Comparison of ENCODE assay signal across 8 cellular contexts in genomic region chr16:4694664-4695451, GRCh38. TPM values are rescaled to one million over a fixed set of nuclear protein-coding genes. Genes with fewer than 3 reads are reported as not detected.
A peak's percentile ranks its signal among the peaks of the same experiment; 100 is the strongest.
DNase-seq lines count a peak whose midpoint lies in the region; ATAC-seq lines count a peak whose summit lies in the region.

No MANE protein-coding gene starts in this region.

- H3K18ac ChIP-seq in mesendoderm (ENCODE audit: low read length): no peak overlapping the region

- H3K4ac ChIP-seq in mesendoderm (ENCODE audit: low read depth, low read length): no peak overlapping the region

- peaks cover 2% of the 10 kb centered on the region for H3K79me1 ChIP-seq in mesendoderm (ENCODE audit: low read length)

- no CpG with 5 or more reads among the region's 25 CpGs for WGBS in mesendoderm (ENCODE audit: extremely low coverage, insufficient coverage, low lambda C conversion rate)

- H3K9ac ChIP-seq in Karpas-422 (ENCODE audit: low read length) (peak overlapping the region; percentile 99), mesendoderm (ENCODE audit: low read length) (no peak overlapping the region)

- H3K4me1 ChIP-seq in ACC112 (ENCODE audit: control insufficient read depth, insufficient read depth, low read length, unreplicated experiment) (peaks cover 22% of the 10 kb centered on the region), Karpas-422 (ENCODE audit: low read length) (peaks cover 33% of the 10 kb centered on the region), mesendoderm (ENCODE audit: control insufficient read depth, low read depth, low read length) (no peaks in the 10 kb centered on the region)

- H3K27ac ChIP-seq in ACC112 (ENCODE audit: low read depth, low read length): no peak overlapping the region
- peak overlapping the region; percentile 70; the same call in 1 of the 2 replicates for H3K27ac ChIP-seq in Karpas-422 (ENCODE audit: low read length)
- peak overlapping the region; percentile 54 for H3K27ac ChIP-seq in cingulate gyrus (ENCODE audit: low read depth, low read length)
- H3K27ac ChIP-seq in mesendoderm (ENCODE audit: low read depth, low read length): no peak overlapping the region

- H4K20me1 ChIP-seq in Karpas-422 (ENCODE audit: insufficient read depth, low read depth, low read length): peaks cover 9% of the 10 kb centered on the region

- no peaks in the 10 kb centered on the region for H3K9me2 ChIP-seq in Karpas-422 (replicated peaks; ENCODE audit: insufficient read depth, low read length)

- H3K79me2 ChIP-seq in ACC112 (ENCODE audit: control insufficient read depth, insufficient read depth, low read length, unreplicated experiment) (no peaks in the 10 kb centered on the region), Karpas-422 (ENCODE audit: low read length) (peaks cover 19% of the 10 kb centered on the region), mesendoderm (ENCODE audit: control insufficient read depth, insufficient read depth, low read length) (no peaks in the 10 kb centered on the region)

- H2BK15ac ChIP-seq in mesendoderm (replicated peaks; ENCODE audit: low read depth): no peak overlapping the region

- no peak overlapping the region for H4K5ac ChIP-seq in mesendoderm (ENCODE audit: low read length)

- H3K4me3 ChIP-seq in ACC112 (ENCODE audit: low read depth, low read length) (peak overlapping the region; percentile 89), Karpas-422 (ENCODE audit: low read length) (peak overlapping the region; percentile 100), mesendoderm (ENCODE audit: low read length) (no peak overlapping the region)

- H3K36me3 ChIP-seq in ACC112 (ENCODE audit: insufficient read depth, low read length) (no peaks in the 10 kb centered on the region; the same call in 1 of the 2 replicates), Karpas-422 (ENCODE audit: insufficient read depth, low read length) (no peaks in the 10 kb centered on the region; the same call in none of the 2 replicates), mesendoderm (ENCODE audit: control insufficient read depth, insufficient read depth, low read length) (no peaks in the 10 kb centered on the region)

- H2BK5ac ChIP-seq in mesendoderm (ENCODE audit: low read length): no peak overlapping the region

- no peaks in the 10 kb centered on the region for H3K9me3 ChIP-seq in Karpas-422 (ENCODE audit: low read length)

- H3K4me2 ChIP-seq in Karpas-422 (ENCODE audit: low read depth, low read length, poor library complexity, severe bottlenecking): peak overlapping the region; percentile 88
- no peak overlapping the region for H3K4me2 ChIP-seq in mesendoderm (ENCODE audit: low read length)

- H3K27me3 ChIP-seq in ACC112 (ENCODE audit: insufficient read depth, low read length) (no peaks in the 10 kb centered on the region), Karpas-422 (ENCODE audit: low read length) (no peaks in the 10 kb centered on the region), mesendoderm (ENCODE audit: insufficient read depth, low read length, poor library complexity) (no peaks in the 10 kb centered on the region)

- H3K23ac ChIP-seq in mesendoderm (ENCODE audit: low read length): no peak overlapping the region

- ATAC-seq in GM18517 (IDR thresholded peaks at IDR 0.05; ENCODE audit: unreplicated experiment): no peak

- peak overlapping the region; percentile 52 for H3K56ac ChIP-seq in mesendoderm (ENCODE audit: low read length)

- H2AFZ ChIP-seq in ACC112 (ENCODE audit: low read length, unreplicated experiment): no peak overlapping the region
- H2AFZ ChIP-seq in Karpas-422 (ENCODE audit: low read length): no peak overlapping the region

- no peak overlapping the region for H2AK5ac ChIP-seq in mesendoderm (ENCODE audit: low read length)

- H4K8ac ChIP-seq in mesendoderm (ENCODE audit: low read depth, low read length): no peak overlapping the region

- no peak overlapping the region for H2BK120ac ChIP-seq in mesendoderm (ENCODE audit: low read depth, low read length)

- no peak for DNase-seq in Karpas-422
- DNase-seq in mesendoderm: peak; percentile 23
- no peak for DNase-seq in CD1c-positive myeloid dendritic cell (ENCODE audit: extremely low spot score)
- DNase-seq in NK-92 treated with Interleukin-12 subunit alpha and Interleukin-12 subunit beta, amount 100 ng/mL, for 24 hours (lab: John Stamatoyannopoulos, UW): no peak
- no peak for DNase-seq in activated CD4-positive, alpha-beta T cell treated with anti-CD3 and anti-CD28 coated beads, Interleukin-2, amount 50 U/mL, for 1 hour

RNA-seq across cellular contexts. Expression of gene NUDT16L1, which starts 1.5 kb away (rescaled TPM):
- total RNA-seq in Karpas-422 (2014; rRNA removed; shearing (Covaris generic); ENCODE audit: low replicate concordance): 24.0 and 53.9 TPM in 2 replicates
- polyA plus RNA-seq in mesendoderm (2013, experiment 1 of 2): 27.8 TPM
- 28.2 TPM for polyA plus RNA-seq in mesendoderm (2013, experiment 2 of 2)

RNA-seq across cellular contexts. Expression of gene ANKS3, which starts 39.2 kb away (rescaled TPM):
- 6.4 and 16.8 TPM in 2 replicates for total RNA-seq in Karpas-422 (2014; rRNA removed; shearing (Covaris generic); ENCODE audit: low replicate concordance)
- 6.4 TPM for polyA plus RNA-seq in mesendoderm (2013, experiment 1 of 2)
- polyA plus RNA-seq in mesendoderm (2013, experiment 2 of 2): 6.7 TPM

RNA-seq across cellular contexts. Expression of gene DNAAF8, which starts 39.5 kb away (rescaled TPM):
- 0.22 and 3.7 TPM in 2 replicates for total RNA-seq in Karpas-422 (2014; rRNA removed; shearing (Covaris generic); ENCODE audit: low replicate concordance)
- polyA plus RNA-seq in mesendoderm (2013, experiment 1 of 2): 0.35 TPM
- polyA plus RNA-seq in mesendoderm (2013, experiment 2 of 2): 0.25 TPM

Comparison
In these comparisons a context has a peak if more than half of its experiments do, and no peak if none do; other contexts are left out.
1. H3K27ac ChIP-seq: peak in Karpas-422 (single experiment) and cingulate gyrus (single experiment); none in ACC112 (single experiment) and mesendoderm (single experiment).